ENCODE assay signal across 9 cellular contexts in genomic region chr1:65422241-65423203, GRCh38. TPM values are rescaled to one million over a fixed set of nuclear protein-coding genes. Genes with fewer than 3 reads are reported as not detected.
DNase-seq lines count a peak whose midpoint lies in the region; ATAC-seq and TF ChIP-seq lines count a peak whose summit lies in the region.
"Had no signal": no experiment of that assay in that cellular context is flagged by ENCODE, and none has a peak within 500 bp of the region (broad histone marks: within the 10 kb centered on the region; RNA-seq: fewer than 3 reads in every experiment).

No MANE protein-coding gene starts in this region.

- no peaks in the 10 kb centered on the region for H3K9me3 Mint-ChIP-seq in activated T-cell treated with anti-CD3 and anti-CD28 coated beads, Interleukin-2, amount 50 U/mL, for 24 hours
- no peaks in the 10 kb centered on the region for H3K9me3 Mint-ChIP-seq in T-helper 2 cell treated with Interferon-gamma antibody and Interleukin-4, amounts not matched to agents 5 μg/mL and 100 μg/mL, for 36 hours
- H3K9me3 Mint-ChIP-seq: stimulated activated naive CD8-positive, alpha-beta T cell treated with anti-CD3 and anti-CD28 coated beads, Interleukin-15, Interleukin-2, amounts not matched to agents 100 ng/mL and 50 ng/mL, for 24 hours had no signal

- DNase-seq in heart left ventricle: no peak
- DNase-seq in Right ventricle myocardium inferior (ENCODE audit: missing footprints): no peak
- peak; percentile 56 for DNase-seq in astrocyte of the hippocampus (ENCODE audit: low read depth, low spot score)
- DNase-seq in iris pigment epithelial cell (ENCODE audit: low read depth): peak; percentile 71
- DNase-seq in upper lobe of left lung: no peak
- DNase-seq in activated T-cell treated with anti-CD3 and anti-CD28 coated beads, Interleukin-2, amount 50 U/mL, for 24 hours: no peak
- DNase-seq in thyroid gland: no peak
- DNase-seq in T-helper 2 cell treated with Interferon-gamma antibody and Interleukin-4, amounts not matched to agents 5 μg/mL and 100 μg/mL, for 36 hours (ENCODE audit: low spot score): no peak

- H3K4me1 ChIP-seq in heart left ventricle (peaks cover 0 to 52% (median 27%) of the 10 kb centered on the region in 12 donors), upper lobe of left lung (peaks cover 15 to 40% (median 37%) of the 10 kb centered on the region in 4 donors), thyroid gland (peaks cover 40 to 42% of the 10 kb centered on the region in 2 donors)

- H3K36me3 ChIP-seq in heart left ventricle: peaks cover 0 to 29% (median 24%) of the 10 kb centered on the region in 9 donors
- H3K36me3 ChIP-seq in upper lobe of left lung: peaks cover 12 to 23% (median 12%) of the 10 kb centered on the region in 4 donors
- peaks cover 13 to 14% of the 10 kb centered on the region in 2 donors for H3K36me3 ChIP-seq in thyroid gland

- intact Hi-C loops in heart left ventricle (cut with DNase I) (loop anchor here in 9 of 10 donors (5.0 to 10.0 kb wide), 8 partner anchors 158 to 360 kb away; no protein-coding TSS in a partner anchor), Right ventricle myocardium inferior (cut with DNase I) (loop anchor here (5.0 kb wide), 4 partner anchors 70 to 275 kb away; partner anchors contain the start of gene AK4), thyroid gland (cut with DNase I) (no loop called here)

- no peaks in the 10 kb centered on the region for H3K27me3 Mint-ChIP-seq in activated T-cell treated with anti-CD3 and anti-CD28 coated beads, Interleukin-2, amount 50 U/mL, for 24 hours
- peaks cover 1% of the 10 kb centered on the region for H3K27me3 Mint-ChIP-seq in T-helper 2 cell treated with Interferon-gamma antibody and Interleukin-4, amounts not matched to agents 5 μg/mL and 100 μg/mL, for 36 hours (ENCODE audit: low read depth)
- H3K27me3 Mint-ChIP-seq: stimulated activated naive CD8-positive, alpha-beta T cell treated with anti-CD3 and anti-CD28 coated beads, Interleukin-15, Interleukin-2, amounts not matched to agents 100 ng/mL and 50 ng/mL, for 24 hours had no signal

- H3K9me3 ChIP-seq in heart left ventricle (no peaks in the 10 kb centered on the region), upper lobe of left lung (no peaks in the 10 kb centered on the region), thyroid gland (no peaks in the 10 kb centered on the region)

- 92 to 95% (median 94%) methylated on average over 12 of the region's 12 CpGs for WGBS in heart left ventricle, 4 donors
- WGBS in upper lobe of left lung, 2 donors: 85 to 91% methylated on average over 12 of the region's 12 CpGs
- 95 to 97% methylated on average over 12 of the region's 12 CpGs for WGBS in thyroid gland, 2 donors

- TF ChIP-seq CTCF in heart left ventricle (IDR thresholded peaks at IDR 0.05): no peak
- TF ChIP-seq CTCF in upper lobe of left lung (IDR thresholded peaks at IDR 0.05): no peak
- no peak for TF ChIP-seq CTCF in thyroid gland (IDR thresholded peaks at IDR 0.05)

- no peak for TF ChIP-seq POLR2A in heart left ventricle (IDR thresholded peaks at IDR 0.05)
- no peak for TF ChIP-seq POLR2A in upper lobe of left lung (IDR thresholded peaks at IDR 0.05)
- no peak for TF ChIP-seq POLR2A in thyroid gland (IDR thresholded peaks at IDR 0.05)

- H3K27me3 ChIP-seq in heart left ventricle (no peaks in the 10 kb centered on the region), upper lobe of left lung (no peaks in the 10 kb centered on the region), thyroid gland (no peaks in the 10 kb centered on the region)

- H3K4me1 Mint-ChIP-seq in activated T-cell treated with anti-CD3 and anti-CD28 coated beads, Interleukin-2, amount 50 U/mL, for 24 hours (ENCODE audit: low read depth): peaks cover 9% of the 10 kb centered on the region
- peaks cover 23% of the 10 kb centered on the region for H3K4me1 Mint-ChIP-seq in T-helper 2 cell treated with Interferon-gamma antibody and Interleukin-4, amounts not matched to agents 5 μg/mL and 100 μg/mL, for 36 hours (ENCODE audit: low read depth)

- ATAC-seq in heart left ventricle (no peak), Right ventricle myocardium inferior (no peak), upper lobe of left lung (ENCODE audit: low FRiP score in 2 of 2) (no peak)

- peak overlapping the region in 9 of 12 donors; percentile 2 to 96 (median 80) for H3K4me3 ChIP-seq in heart left ventricle
- H3K4me3 ChIP-seq in upper lobe of left lung: peak overlapping the region in 3 of 4 donors; percentile 54 to 78 (median 76)
- peak overlapping the region in 1 of 3 donors; percentile 8 for H3K4me3 ChIP-seq in thyroid gland (replicated peaks in 1 of 3)

- H3K4me3 Mint-ChIP-seq in activated T-cell treated with anti-CD3 and anti-CD28 coated beads, Interleukin-2, amount 50 U/mL, for 24 hours: no peak overlapping the region
- H3K4me3 Mint-ChIP-seq in T-helper 2 cell treated with Interferon-gamma antibody and Interleukin-4, amounts not matched to agents 5 μg/mL and 100 μg/mL, for 36 hours: no peak overlapping the region
- H3K4me3 Mint-ChIP-seq: stimulated activated naive CD8-positive, alpha-beta T cell treated with anti-CD3 and anti-CD28 coated beads, Interleukin-15, Interleukin-2, amounts not matched to agents 100 ng/mL and 50 ng/mL, for 24 hours had no signal

- H3K27ac Mint-ChIP-seq in activated T-cell treated with anti-CD3 and anti-CD28 coated beads, Interleukin-2, amount 50 U/mL, for 24 hours: no peak overlapping the region
- no peak overlapping the region for H3K27ac Mint-ChIP-seq in T-helper 2 cell treated with Interferon-gamma antibody and Interleukin-4, amounts not matched to agents 5 μg/mL and 100 μg/mL, for 36 hours
- H3K27ac Mint-ChIP-seq: stimulated activated naive CD8-positive, alpha-beta T cell treated with anti-CD3 and anti-CD28 coated beads, Interleukin-15, Interleukin-2, amounts not matched to agents 100 ng/mL and 50 ng/mL, for 24 hours had no signal

- no peak for TF ChIP-seq EP300 in upper lobe of left lung (IDR thresholded peaks at IDR 0.05)

- H3K36me3 Mint-ChIP-seq in activated T-cell treated with anti-CD3 and anti-CD28 coated beads, Interleukin-2, amount 50 U/mL, for 24 hours (ENCODE audit: low read depth): peaks cover 39% of the 10 kb centered on the region
- peaks cover 23% of the 10 kb centered on the region for H3K36me3 Mint-ChIP-seq in T-helper 2 cell treated with Interferon-gamma antibody and Interleukin-4, amounts not matched to agents 5 μg/mL and 100 μg/mL, for 36 hours (ENCODE audit: low read depth)

- H3K27ac ChIP-seq in heart left ventricle (peak overlapping the region in 8 of 12 donors; percentile 92 to 99 (median 97)), upper lobe of left lung (peak overlapping the region; percentile 90 to 99 (median 98)), thyroid gland (peak overlapping the region in 1 of 3 donors; percentile 24)

RNA-seq across cellular contexts. Expression of gene LEPR, which starts 2.1 kb away (rescaled TPM):
- total RNA-seq in heart left ventricle: 10 to 100 TPM in 2 of 9 donors, 1 to 10 TPM in 7; 3.4 to 11.6 (median 5.5) TPM
- polyA plus RNA-seq in heart left ventricle: 1 to 10 TPM; 1.5 to 2.3 TPM
- 3.5 TPM for total RNA-seq in Right ventricle myocardium inferior
- total RNA-seq in upper lobe of left lung: 10 to 100 TPM; 12.8 to 37.3 (median 22.9) TPM
- total RNA-seq in thyroid gland: 10 to 100 TPM; 11.4 to 80.4 (median 17.5) TPM

RNA-seq across cellular contexts. Expression of gene LEPROT, which starts 2.1 kb away (rescaled TPM):
- total RNA-seq in heart left ventricle (10 to 100 TPM; 37.0 to 66.2 (median 46.3) TPM), Right ventricle myocardium inferior (44.3 TPM), upper lobe of left lung (100 to 1,000 TPM in 1 of 6 donors, 10 to 100 TPM in 5; 28.0 to 120 (median 72.9) TPM), thyroid gland (100 to 1,000 TPM in 2 of 4 donors, 10 to 100 TPM in 2; 70.1 to 159 (median 94.2) TPM)
- 10 to 100 TPM; 20.8 to 46.2 TPM for polyA plus RNA-seq in heart left ventricle

Comparison
In these comparisons a context has a peak if more than half of its experiments do, and no peak if none do; other contexts are left out.
1. DNase-seq: peak in astrocyte of the hippocampus (single experiment) and iris pigment epithelial cell (single experiment); none in heart left ventricle (0 of 5), Right ventricle myocardium inferior (single experiment), upper lobe of left lung (0 of 2), activated T-cell treated with anti-CD3 and anti-CD28 coated beads, Interleukin-2, amount 50 U/mL, for 24 hours (single experiment), thyroid gland (0 of 2) and T-helper 2 cell treated with Interferon-gamma antibody and Interleukin-4, amounts not matched to agents 5 μg/mL and 100 μg/mL, for 36 hours (single experiment).